1 cellular context compared by ENCODE assay signal in the genomic region with DNA sequence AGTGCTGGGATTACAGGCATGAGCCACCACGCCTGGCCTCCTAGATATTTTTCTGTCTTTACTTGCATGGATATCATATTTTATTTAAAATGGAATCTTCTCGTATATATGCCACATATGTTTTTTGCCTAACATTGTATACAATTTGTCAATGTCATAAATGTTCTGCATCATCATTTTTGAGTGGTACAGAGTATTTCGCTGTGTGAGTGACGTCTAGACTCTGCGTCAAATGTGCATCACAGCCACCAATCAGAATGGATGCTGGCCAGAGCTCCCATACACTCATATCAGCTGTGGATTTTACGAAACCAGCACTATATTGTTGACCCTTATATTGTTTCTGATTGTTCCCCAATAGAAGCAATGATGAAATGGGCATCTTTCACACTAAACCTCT.
TF ChIP-seq lines count a peak whose summit lies in the region.

No MANE protein-coding gene starts in this region.

TF ChIP-seq in HepG2, 621 proteins besides CTCF, POLR2A, EP300 and RAD21:
- TF ChIP-seq MAFK (conservative IDR thresholded peaks at IDR 0.05 in 1 of 2, IDR thresholded peaks at IDR 0.05 in 1 of 2; ENCODE audit: low read length in 2 of 2) = peak; percentile 36 to 55; a peak in 2 of 4 replicates
- TF ChIP-seq MAFF (IDR thresholded peaks at IDR 0.05; ENCODE audit: low read depth, low read length) = peak; percentile 56; the same call in 1 of the 2 replicates
- no peak for TF ChIP-seq NFIB (CRISPR knock-in tag; IDR thresholded peaks at IDR 0.05; ENCODE audit: borderline replicate concordance)
- no peak for TF ChIP-seq DR1 (CRISPR knock-in tag; IDR thresholded peaks at IDR 0.05)
